In genomic region chr15:90924375-90924774, GRCh38 we compare ENCODE assay signal across 9 cellular contexts.
A peak's percentile ranks its signal among the peaks of the same experiment; 100 is the strongest.
DNase-seq lines count a peak whose midpoint lies in the region; ATAC-seq lines count a peak whose summit lies in the region.
"Had no signal": no experiment of that assay in that cellular context is flagged by ENCODE, and none has a peak within 500 bp of the region (broad histone marks: within the 10 kb centered on the region; RNA-seq: fewer than 3 reads in every experiment).

No MANE protein-coding gene starts in this region.

- DNase-seq in NCI-H2196 (lab: John Stamatoyannopoulos, UW; ENCODE audit: unreplicated experiment) = no peak
- no peak for DNase-seq in NOMO-1 treated with dmso at 0.1 percent for 144 hours (lab: John Stamatoyannopoulos, UW; ENCODE audit: unreplicated experiment)
- DNase-seq in EL = no peak
- DNase-seq: caudate nucleus, DMS79, glutamatergic neuron had no signal

- ATAC-seq in GM18861 (IDR thresholded peaks at IDR 0.05; ENCODE audit: unreplicated experiment) (peak; percentile 56), GM21576 (IDR thresholded peaks at IDR 0.05; ENCODE audit: unreplicated experiment) (peak; percentile 76), HG03565 (IDR thresholded peaks at IDR 0.05; ENCODE audit: unreplicated experiment) (peak; percentile 66)
